7 cellular contexts compared by ENCODE assay signal in the genomic region with DNA sequence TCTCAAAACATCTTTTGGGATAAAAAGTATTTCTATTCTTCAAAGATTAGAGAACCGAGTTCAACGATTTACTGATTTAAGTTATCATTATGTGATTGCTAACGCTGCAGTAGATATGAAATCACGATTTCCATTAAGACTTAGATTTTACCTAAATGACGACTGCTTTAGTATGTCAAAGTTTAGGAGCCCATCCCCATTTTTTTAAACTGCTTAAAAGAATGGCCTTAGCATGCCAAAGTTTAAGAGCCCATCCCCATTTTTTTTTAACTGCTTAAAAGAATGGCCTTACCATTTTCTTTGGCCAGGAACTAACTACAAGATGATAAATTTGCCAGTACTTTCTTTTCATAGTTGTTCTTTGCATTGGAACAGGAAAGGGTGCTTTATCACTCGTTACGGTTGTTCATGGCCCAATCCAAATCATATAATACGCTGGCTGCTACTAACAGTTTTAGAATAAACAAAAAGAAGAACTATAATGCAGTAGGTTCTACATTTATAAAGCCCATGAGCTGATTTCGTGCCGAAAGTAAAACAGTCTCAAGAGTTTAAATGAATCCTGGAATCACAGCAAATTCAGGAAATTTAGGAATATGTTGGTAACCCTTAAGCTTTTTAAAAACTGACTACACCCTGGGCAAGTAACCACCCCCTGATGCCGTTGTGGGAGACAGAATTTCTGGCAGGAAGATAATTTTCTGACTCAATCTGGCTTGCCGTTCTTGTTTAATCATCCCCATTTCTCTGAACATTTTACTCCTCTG. TPM values are rescaled to one million over a fixed set of nuclear protein-coding genes. Genes with fewer than 3 reads are reported as not detected.
DNase-seq lines count a peak whose midpoint lies in the region; ATAC-seq lines count a peak whose summit lies in the region.

No MANE protein-coding gene starts in this region.

- DNase-seq in GM04504 (ENCODE audit: low read depth), result peak; percentile 51
- peak; percentile 39 for DNase-seq in NCI-H2227 treated with DMSO at 0.1 percent for 48 hours (lab: John Stamatoyannopoulos, UW)
- DNase-seq in caudate nucleus (lab: John Stamatoyannopoulos, UW), result peak in 2 of 61 donors; percentile 41 to 50
- no peak for DNase-seq in DMS114 treated with DMSO at 0.1 percent for 48 hours (lab: John Stamatoyannopoulos, UW; ENCODE audit: unreplicated experiment)

- ATAC-seq in GM21723 (IDR thresholded peaks at IDR 0.05; ENCODE audit: unreplicated experiment) (no peak), GM19351 (IDR thresholded peaks at IDR 0.05; ENCODE audit: unreplicated experiment) (no peak)

- H3K4me1 ChIP-seq in mononuclear cell (ENCODE audit: insufficient read depth, low read length), result peaks cover 18% of the 10 kb centered on the region

- H3K27me3 ChIP-seq in mononuclear cell (ENCODE audit: insufficient read depth, low read length), result no peaks in the 10 kb centered on the region

- H3K9me3 ChIP-seq in mononuclear cell (ENCODE audit: low read depth, low read length), result no peaks in the 10 kb centered on the region

- H3K4me3 ChIP-seq in mononuclear cell (ENCODE audit: low read length), result peak overlapping the region; percentile 58

- peak overlapping the region; percentile 99 for H3K27ac ChIP-seq in caudate nucleus (ENCODE audit: low read depth, low read length)

RNA-seq across cellular contexts. Expression of gene TSC22D2, which starts 0.9 kb away (rescaled TPM):
- 44.6 TPM for total RNA-seq in mononuclear cell
